13 cellular contexts compared by ENCODE assay signal in the genomic region with DNA sequence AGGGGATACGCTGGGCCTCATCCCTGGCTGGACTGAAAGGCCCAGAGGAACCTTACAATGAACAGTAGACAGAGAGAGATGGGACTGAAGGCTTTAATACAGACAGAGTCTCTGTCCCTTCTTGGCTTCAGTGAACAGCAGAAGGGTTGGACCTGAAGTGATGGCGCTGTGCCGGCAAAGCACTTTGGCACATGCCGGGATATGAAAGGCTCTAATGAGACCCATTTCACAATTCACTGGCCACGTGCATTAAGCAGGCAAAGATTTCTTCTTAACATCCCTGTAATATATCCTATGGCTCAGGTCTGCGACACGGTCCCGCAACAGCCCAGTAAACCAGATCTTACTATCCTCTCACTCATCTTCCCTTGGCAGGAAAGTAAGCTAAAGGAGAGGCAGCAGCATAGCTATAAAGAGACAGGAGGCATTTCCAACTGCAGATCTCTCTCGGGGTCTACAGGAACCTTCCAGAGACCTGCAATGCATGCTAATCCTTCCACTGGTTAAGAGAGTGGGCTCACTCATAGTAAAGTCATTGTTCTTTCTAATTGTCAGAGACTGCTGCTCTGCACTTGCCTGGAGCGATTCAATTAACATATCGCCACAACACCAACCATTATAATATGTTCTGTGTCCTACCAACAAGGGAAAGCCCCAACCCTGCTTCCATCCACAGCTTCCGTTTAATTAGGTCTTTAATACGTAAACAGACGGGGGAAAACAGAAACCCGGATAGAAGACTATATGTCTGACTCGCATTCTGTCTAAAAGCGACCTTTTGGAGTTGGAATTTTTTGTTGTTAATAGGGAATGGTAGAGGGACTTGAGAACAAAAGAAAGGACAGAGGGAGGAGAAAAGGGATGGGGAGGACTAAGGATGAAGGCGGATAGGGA.
A peak's percentile ranks its signal among the peaks of the same experiment; 100 is the strongest.
DNase-seq lines count a peak whose midpoint lies in the region; ATAC-seq lines count a peak whose summit lies in the region.
"Had no signal": no experiment of that assay in that cellular context is flagged by ENCODE, and none has a peak within 500 bp of the region (broad histone marks: within the 10 kb centered on the region; RNA-seq: fewer than 3 reads in every experiment).

No MANE protein-coding gene starts in this region.

- H2BK12ac ChIP-seq in neuronal stem cell (ENCODE audit: low read length) = no peak overlapping the region

- no CpG with 5 or more reads among the region's 18 CpGs for WGBS in neuronal stem cell (ENCODE audit: extremely low coverage in 2 of 2, insufficient read length in 2 of 2, insufficient replicate concordance in 1 of 2), 2 donors

- no peak overlapping the region for H4K8ac ChIP-seq in neuronal stem cell (ENCODE audit: low read depth, low read length)

- ATAC-seq in GM18867 (IDR thresholded peaks at IDR 0.05; ENCODE audit: unreplicated experiment) (peak; percentile 31), GM18907 (IDR thresholded peaks at IDR 0.05; ENCODE audit: unreplicated experiment) (no peak), HG02973 (IDR thresholded peaks at IDR 0.05; ENCODE audit: unreplicated experiment) (no peak)
- ATAC-seq: activated CD8-positive, alpha-beta T cell treated with anti-CD3 and anti-CD28 coated beads for 36 hours had no signal

- H2AK5ac ChIP-seq in neuronal stem cell (ENCODE audit: low read depth, low read length) = no peak overlapping the region

- no peak overlapping the region for H2BK120ac ChIP-seq in neuronal stem cell (ENCODE audit: low read depth, low read length)

- no peaks in the 10 kb centered on the region for H3K9me3 ChIP-seq in neuronal stem cell (replicated peaks in 1 of 2; ENCODE audit: control insufficient read depth in 2 of 2, insufficient read depth in 1 of 2, low read depth in 1 of 2, low read length in 2 of 2)
- H3K9me3 ChIP-seq: lower lobe of right lung, transverse colon had no signal

- H2AFZ ChIP-seq in neuronal stem cell (ENCODE audit: low read length) = peak overlapping the region; percentile 77

- DNase-seq in NCI-H69 (lab: John Stamatoyannopoulos, UW) (peak; percentile 88), globus pallidus (ENCODE audit: low spot score) (peak; percentile 87), neuronal stem cell (ENCODE audit: low spot score) (no peak), hepatic stellate cell (ENCODE audit: low spot score) (no peak)
- no peak for DNase-seq in activated naive CD4-positive, alpha-beta T cell (lab: John Stamatoyannopoulos, UW)
- DNase-seq: activated CD8-positive, alpha-beta T cell treated with anti-CD3 and anti-CD28 coated beads for 36 hours; activated naive CD4-positive, alpha-beta T cell treated with anti-CD3 and anti-CD28 coated beads for 36 hours; effector CD4-positive, alpha-beta T cell; lower lobe of right lung; transverse colon had no signal

- no peak overlapping the region for H2BK5ac ChIP-seq in neuronal stem cell (ENCODE audit: low read length)

- no peak overlapping the region for H3K23ac ChIP-seq in neuronal stem cell (ENCODE audit: low read depth, low read length, poor library complexity)

- no peaks in the 10 kb centered on the region for H3K27me3 ChIP-seq in neuronal stem cell (ENCODE audit: control insufficient read depth in 3 of 3, insufficient read depth in 3 of 3, low read depth in 1 of 3, low read length in 3 of 3)
- H3K27me3 ChIP-seq: transverse colon had no signal

- H3K79me1 ChIP-seq in neuronal stem cell (ENCODE audit: low read depth, low read length) = no peaks in the 10 kb centered on the region

- no peak overlapping the region for H4K91ac ChIP-seq in neuronal stem cell (ENCODE audit: low read depth, low read length, poor library complexity)

- H3K4me2 ChIP-seq in neuronal stem cell (ENCODE audit: insufficient read depth, low read length, poor library complexity, severe bottlenecking) = no peak overlapping the region

- no peak overlapping the region for H3K4me3 ChIP-seq in neuronal stem cell (ENCODE audit: low read length in 2 of 2)
- H3K4me3 ChIP-seq: lower lobe of right lung, transverse colon had no signal

- H2BK15ac ChIP-seq in neuronal stem cell (ENCODE audit: low read length) = no peak overlapping the region

- H3K14ac ChIP-seq in neuronal stem cell (ENCODE audit: low read length) = no peak overlapping the region

- no peak overlapping the region for H3K9ac ChIP-seq in neuronal stem cell (ENCODE audit: low read depth, low read length, poor library complexity)

- H3K36me3 ChIP-seq in neuronal stem cell (replicated peaks in 1 of 2; ENCODE audit: control insufficient read depth in 2 of 2, insufficient read depth in 2 of 2, low read length in 2 of 2) = no peaks in the 10 kb centered on the region
- H3K36me3 ChIP-seq: lower lobe of right lung, transverse colon had no signal

- H3K4me1 ChIP-seq in neuronal stem cell (ENCODE audit: control insufficient read depth in 2 of 2, insufficient read depth in 1 of 2, low read depth in 1 of 2, low read length in 2 of 2) = peaks cover 12 to 16% of the 10 kb centered on the region in 2 donors
- H3K4me1 ChIP-seq: lower lobe of right lung, transverse colon had no signal

- H3K18ac ChIP-seq in neuronal stem cell (ENCODE audit: low read length) = no peak overlapping the region

- peak overlapping the region; percentile 18 for H3K27ac ChIP-seq in neuronal stem cell (replicated peaks; ENCODE audit: low read length)
- H3K27ac ChIP-seq: lower lobe of right lung, transverse colon had no signal

- H3K4ac ChIP-seq in neuronal stem cell (ENCODE audit: low read length) = no peak overlapping the region

Comparison
In these comparisons a context has a peak if more than half of its experiments do, and no peak if none do; other contexts are left out.
1. DNase-seq: peak in NCI-H69 (single experiment) and globus pallidus (single experiment); none in neuronal stem cell (single experiment), activated naive CD4-positive, alpha-beta T cell (0 of 4) and hepatic stellate cell (single experiment).